Comparison of ENCODE assay signal across 8 cellular contexts in genomic region chrX:38717871-38718270, GRCh38.
DNase-seq lines count a peak whose midpoint lies in the region; ATAC-seq and TF ChIP-seq lines count a peak whose summit lies in the region.

No MANE protein-coding gene starts in this region.

- H4K8ac ChIP-seq in mesenchymal stem cell (ENCODE audit: low read length) = no peak overlapping the region

- H3K14ac ChIP-seq in mesenchymal stem cell (ENCODE audit: low read length in 2 of 2) = no peak overlapping the region

- peak in 5 of 6 experiments; percentile 20 to 52 (median 36) for TF ChIP-seq CTCF in adrenal gland (IDR thresholded peaks at IDR 0.05)

- no peak for TF ChIP-seq EP300 in Ishikawa (IDR thresholded peaks at IDR 0.05; ENCODE audit: borderline replicate concordance)

- no peak overlapping the region for H3K4ac ChIP-seq in mesenchymal stem cell (ENCODE audit: low read depth in 1 of 2, low read length in 2 of 2)

- peak; percentile 32 for DNase-seq in ELR (ENCODE audit: low read depth)
- no peak for DNase-seq in adrenal gland
- DNase-seq in mesenchymal stem cell = peak; percentile 3
- no peak for DNase-seq in DMS153 (lab: John Stamatoyannopoulos, UW)

- H2AFZ ChIP-seq in mesenchymal stem cell (ENCODE audit: low read depth, low read length) = no peak overlapping the region

- H3K9ac ChIP-seq in mesenchymal stem cell (ENCODE audit: low read length) = no peak overlapping the region

- no peak overlapping the region for H2AK5ac ChIP-seq in mesenchymal stem cell (ENCODE audit: low read length, severe bottlenecking)

- intact Hi-C loops in adrenal gland (cut with DNase I) = no loop called here

- H3K18ac ChIP-seq in mesenchymal stem cell (ENCODE audit: low read depth in 1 of 2, low read length in 2 of 2) = no peak overlapping the region

- H3K4me1 ChIP-seq in adrenal gland (replicated peaks in 1 of 2) (no peaks in the 10 kb centered on the region), mesenchymal stem cell (ENCODE audit: control insufficient read depth, insufficient read depth, low read depth, low read length) (no peaks in the 10 kb centered on the region)

- no peak overlapping the region for H2BK15ac ChIP-seq in mesenchymal stem cell (ENCODE audit: low read depth, poor library complexity, severe bottlenecking)

- H2BK12ac ChIP-seq in mesenchymal stem cell (ENCODE audit: low read length in 2 of 2) = no peak overlapping the region

- H3K79me1 ChIP-seq in mesenchymal stem cell (replicated peaks; ENCODE audit: low read length, poor library complexity, severe bottlenecking) = no peaks in the 10 kb centered on the region

- WGBS in adrenal gland, 4 donors = 41 to 68% (median 58%) methylated on average over 1 of the region's 1 CpG
- WGBS in mesenchymal stem cell = no CpG with 5 or more reads among the region's 1 CpG

- peak; percentile 41; the same call in 1 of the 2 replicates for TF ChIP-seq RAD21 in Ishikawa (IDR thresholded peaks at IDR 0.05; ENCODE audit: low read depth)

- no peak overlapping the region for H2BK5ac ChIP-seq in mesenchymal stem cell (ENCODE audit: low read depth, low read length, poor library complexity, severe bottlenecking)

- no peak overlapping the region for H2BK120ac ChIP-seq in mesenchymal stem cell (ENCODE audit: low read depth, low read length)

- ATAC-seq in GM19397 (IDR thresholded peaks at IDR 0.05; ENCODE audit: unreplicated experiment) = no peak
- ATAC-seq in HG03457 (IDR thresholded peaks at IDR 0.05; ENCODE audit: unreplicated experiment) = no peak
- no peak for ATAC-seq in HG03196 (IDR thresholded peaks at IDR 0.05; ENCODE audit: unreplicated experiment)

- no peak overlapping the region for H3K23ac ChIP-seq in mesenchymal stem cell (ENCODE audit: low read length in 2 of 2)

- H3K9me3 ChIP-seq in adrenal gland (replicated peaks in 1 of 3) (no peaks in the 10 kb centered on the region), mesenchymal stem cell (ENCODE audit: control insufficient read depth, low read length) (no peaks in the 10 kb centered on the region)

- no peak overlapping the region for H3K4me2 ChIP-seq in mesenchymal stem cell (ENCODE audit: low read length, poor library complexity, severe bottlenecking)

- H3K4me3 ChIP-seq in adrenal gland (no peak overlapping the region), mesenchymal stem cell (ENCODE audit: insufficient read depth in 1 of 2, low read depth in 1 of 2, low read length in 2 of 2) (no peak overlapping the region)

- H3K36me3 ChIP-seq in adrenal gland (replicated peaks in 1 of 2) (no peaks in the 10 kb centered on the region), mesenchymal stem cell (ENCODE audit: control insufficient read depth in 1 of 2, insufficient read depth in 2 of 2, low read depth in 1 of 2, low read length in 2 of 2) (no peaks in the 10 kb centered on the region)

- TF ChIP-seq POLR2A in adrenal gland (IDR thresholded peaks at IDR 0.05) = no peak

- no peak overlapping the region for H4K91ac ChIP-seq in mesenchymal stem cell (ENCODE audit: low read length)

- H3K27ac ChIP-seq in adrenal gland (no peak overlapping the region), mesenchymal stem cell (ENCODE audit: low read length, poor library complexity, severe bottlenecking) (no peak overlapping the region)

- H3K27me3 ChIP-seq in adrenal gland = no peaks in the 10 kb centered on the region
- H3K27me3 ChIP-seq in mesenchymal stem cell (ENCODE audit: control insufficient read depth in 1 of 2, insufficient read depth in 1 of 2, low read length in 2 of 2) = peaks cover 0 to 11% of the 10 kb centered on the region in 2 experiments

TF ChIP-seq in Ishikawa, 13 proteins besides CTCF, POLR2A, EP300 and RAD21:
- TF ChIP-seq NFIC (IDR thresholded peaks at IDR 0.05) = no peak
- TF ChIP-seq CEBPB (IDR thresholded peaks at IDR 0.05) = no peak
- TF ChIP-seq TEAD4 (IDR thresholded peaks at IDR 0.05) = no peak
- no peak for TF ChIP-seq REST (IDR thresholded peaks at IDR 0.05; ENCODE audit: low read depth)
- TF ChIP-seq TCF12 (IDR thresholded peaks at IDR 0.05; ENCODE audit: low read depth) = no peak
- no peak for TF ChIP-seq TAF1 (IDR thresholded peaks at IDR 0.05; ENCODE audit: low read depth)
- no peak for TF ChIP-seq ZBTB7A (IDR thresholded peaks at IDR 0.05; ENCODE audit: low read depth)
- TF ChIP-seq FOXM1 (IDR thresholded peaks at IDR 0.05; ENCODE audit: borderline replicate concordance, low read depth) = no peak
- TF ChIP-seq YY1 (IDR thresholded peaks at IDR 0.05; ENCODE audit: low read depth) = no peak

Comparison
In these comparisons a context has a peak if more than half of its experiments do, and no peak if none do; other contexts are left out.
1. DNase-seq: peak in ELR (single experiment) and mesenchymal stem cell (single experiment); none in adrenal gland (0 of 7) and DMS153 (single experiment).